ENCODE assay signal across 22 cellular contexts in genomic region chrX:10051866-10052265, GRCh38.
DNase-seq lines count a peak whose midpoint lies in the region; TF ChIP-seq lines count a peak whose summit lies in the region.
"Had no signal": no experiment of that assay in that cellular context is flagged by ENCODE, and none has a peak within 500 bp of the region (broad histone marks: within the 10 kb centered on the region; RNA-seq: fewer than 3 reads in every experiment).

No MANE protein-coding gene starts in this region.

- H3K36me3 ChIP-seq in esophagus squamous epithelium (no peaks in the 10 kb centered on the region), sigmoid colon (no peaks in the 10 kb centered on the region), adrenal gland (replicated peaks in 1 of 2) (no peaks in the 10 kb centered on the region)
- H3K36me3 ChIP-seq: lower lobe of right lung had no signal

- no peak overlapping the region for H3K9ac ChIP-seq in H9 (ENCODE audit: extremely low read depth, insufficient read length, low read length)
- H3K9ac ChIP-seq: BLaER1 treated with 17β-estradiol and CSF1 and Interleukin-3, amounts not matched to agents 10 nM and 100 nM had no signal

- H3K18ac ChIP-seq in H9 (ENCODE audit: insufficient read length, low read depth, low read length), result no peak overlapping the region

- no peak overlapping the region for H3K4me2 ChIP-seq in H9 (ENCODE audit: insufficient read depth, insufficient read length, low read length)

- H3K27ac ChIP-seq in H9 (ENCODE audit: insufficient read length, low read depth, low read length) (no peak overlapping the region), angular gyrus (ENCODE audit: low read depth, low read length) (peak overlapping the region; percentile 76), esophagus squamous epithelium (peak overlapping the region; percentile 39 to 68 (median 58)), sigmoid colon (peak overlapping the region in 3 of 4 donors; percentile 15 to 36 (median 16)), adrenal gland (peak overlapping the region in 2 of 5 donors; percentile 4 to 67)
- H3K27ac ChIP-seq: BLaER1 treated with 17β-estradiol and CSF1 and Interleukin-3, amounts not matched to agents 10 nM and 100 nM; HL-60; VCaP had no signal

- H2AK5ac ChIP-seq in H9 (ENCODE audit: insufficient read length, low read length), result no peak overlapping the region

- H3K27me3 Mint-ChIP-seq in H9 (ENCODE audit: low read depth), result no peaks in the 10 kb centered on the region
- H3K27me3 Mint-ChIP-seq: activated CD4-positive, alpha-beta T cell treated with anti-CD3 and anti-CD28 coated beads, Interleukin-2, amount 10 ng/mL, durations not matched to agents 7 days and 5 days; central memory CD8-positive, alpha-beta T cell; T-helper 17 cell had no signal

- no peak overlapping the region for H2BK5ac ChIP-seq in H9 (ENCODE audit: insufficient read length, low read length)

- peaks cover 23% of the 10 kb centered on the region for H3K4me1 ChIP-seq in H9 (ENCODE audit: insufficient read depth, low read length)
- H3K4me1 ChIP-seq in esophagus squamous epithelium, result peaks cover 23 to 82% (median 33%) of the 10 kb centered on the region in 3 donors
- H3K4me1 ChIP-seq in sigmoid colon, result peaks cover 0 to 63% (median 46%) of the 10 kb centered on the region in 4 donors
- no peaks in the 10 kb centered on the region for H3K4me1 ChIP-seq in adrenal gland (replicated peaks in 1 of 2)
- H3K4me1 ChIP-seq: Caco-2 had no signal

- peaks cover 55 to 57% of the 10 kb centered on the region in 2 experiments for H3K9me3 Mint-ChIP-seq in H9
- H3K9me3 Mint-ChIP-seq: activated CD4-positive, alpha-beta T cell treated with anti-CD3 and anti-CD28 coated beads, Interleukin-2, amount 10 ng/mL, durations not matched to agents 7 days and 5 days; central memory CD8-positive, alpha-beta T cell had no signal

- H4K91ac ChIP-seq in H9 (ENCODE audit: insufficient read length, low read depth, low read length), result no peak overlapping the region

- intact Hi-C loops in esophagus squamous epithelium (cut with DNase I) (no loop called here), sigmoid colon (cut with DNase I) (no loop called here), adrenal gland (cut with DNase I) (no loop called here)

- H3K14ac ChIP-seq in H9 (ENCODE audit: insufficient read depth, low read length), result no peak overlapping the region

- peaks cover 11 to 21% (median 11%) of the 10 kb centered on the region in 3 experiments; a peak in 6 of 7 replicates for H3K36me3 Mint-ChIP-seq in H9 (ENCODE audit: insufficient read depth in 1 of 3, low read depth in 3 of 3)

- H2BK120ac ChIP-seq in H9 (ENCODE audit: low read depth, low read length, poor library complexity, severe bottlenecking), result no peak overlapping the region

- DNase-seq in H9 (no peak), esophagus squamous epithelium (lab: John Stamatoyannopoulos, UW) (no peak), sigmoid colon (no peak), adrenal gland (no peak), NCI-H524 (lab: John Stamatoyannopoulos, UW) (no peak), NCI-H524 treated with DMSO at 0.1 percent for 48 hours (lab: John Stamatoyannopoulos, UW) (no peak)
- DNase-seq: activated CD4-positive, alpha-beta T cell treated with anti-CD3 and anti-CD28 coated beads, Interleukin-2, amount 10 ng/mL, durations not matched to agents 7 days and 5 days; activated naive CD4-positive, alpha-beta T cell treated with Interleukin-2 at 50 U/mL for 16 hours; activated T-cell treated with anti-CD3 and anti-CD28 coated beads, Interleukin-2, amount 50 U/mL, for 48 hours; anterior cingulate cortex; Caco-2; foreskin melanocyte; lower lobe of right lung; NCI-H1092; NCI-H187; T-helper 17 cell had no signal

- H2AFZ ChIP-seq in H9 (ENCODE audit: low read length), result no peak overlapping the region

- H2BK15ac ChIP-seq in H9 (ENCODE audit: low read depth, low read length), result no peak overlapping the region

- no peaks in the 10 kb centered on the region for H3K79me1 ChIP-seq in H9 (ENCODE audit: insufficient read depth, low read depth, low read length, poor library complexity, severe bottlenecking)

- no peak overlapping the region for H3K23ac ChIP-seq in H9 (ENCODE audit: insufficient read length, low read depth, low read length)

- H3K9me3 ChIP-seq in H9 (ENCODE audit: control insufficient read depth, low read depth, low read length), result no peaks in the 10 kb centered on the region
- H3K9me3 ChIP-seq in esophagus squamous epithelium, result no peaks in the 10 kb centered on the region
- H3K9me3 ChIP-seq in sigmoid colon, result no peaks in the 10 kb centered on the region
- no peaks in the 10 kb centered on the region for H3K9me3 ChIP-seq in adrenal gland (replicated peaks in 1 of 3)
- H3K9me3 ChIP-seq: Caco-2, lower lobe of right lung had no signal

- H3K23me2 ChIP-seq in H9 (ENCODE audit: insufficient read length, low read depth, low read length, poor library complexity, severe bottlenecking), result no peaks in the 10 kb centered on the region

- H4K8ac ChIP-seq in H9 (replicated peaks; ENCODE audit: insufficient read length, low read depth, low read length), result no peak overlapping the region

- TF ChIP-seq EP300 in sigmoid colon (IDR thresholded peaks at IDR 0.05), result no peak

- H3K56ac ChIP-seq in H9 (ENCODE audit: insufficient read length, low read depth, low read length), result no peak overlapping the region

- H3K4me3 Mint-ChIP-seq in H9, result no peak overlapping the region
- H3K4me3 Mint-ChIP-seq: activated CD4-positive, alpha-beta T cell treated with anti-CD3 and anti-CD28 coated beads, Interleukin-2, amount 10 ng/mL, durations not matched to agents 7 days and 5 days; central memory CD8-positive, alpha-beta T cell; neural crest cell; T-helper 17 cell had no signal

- no peak overlapping the region for H3T11ph ChIP-seq in H9 (ENCODE audit: low read length)

- H3K27me3 ChIP-seq in H9 (ENCODE audit: insufficient read depth, low read length), result no peaks in the 10 kb centered on the region
- H3K27me3 ChIP-seq in esophagus squamous epithelium, result no peaks in the 10 kb centered on the region
- H3K27me3 ChIP-seq in sigmoid colon, result no peaks in the 10 kb centered on the region
- no peaks in the 10 kb centered on the region for H3K27me3 ChIP-seq in adrenal gland
- H3K27me3 ChIP-seq: BLaER1 treated with 17β-estradiol and CSF1 and Interleukin-3, amounts not matched to agents 10 nM and 100 nM had no signal

- no peaks in the 10 kb centered on the region for H4K20me1 ChIP-seq in H9 (ENCODE audit: control insufficient read depth, insufficient read depth, insufficient read length)

- TF ChIP-seq CTCF in H9 (conservative IDR thresholded peaks at IDR 0.05), result no peak
- TF ChIP-seq CTCF in esophagus squamous epithelium (IDR thresholded peaks at IDR 0.05), result no peak
- no peak for TF ChIP-seq CTCF in sigmoid colon (IDR thresholded peaks at IDR 0.05)
- TF ChIP-seq CTCF in adrenal gland (IDR thresholded peaks at IDR 0.05), result no peak

- no peaks in the 10 kb centered on the region; the same call in 1 of the 2 replicates for H3K79me2 ChIP-seq in H9 (ENCODE audit: insufficient read depth, low read length)

- no peak overlapping the region for H2BK12ac ChIP-seq in H9 (ENCODE audit: insufficient read length, low read depth, low read length)

- peak overlapping the region in 2 of 3 experiments; percentile 28 to 39; a peak in 1 of 7 replicates for H3K27ac Mint-ChIP-seq in H9
- H3K27ac Mint-ChIP-seq: activated CD4-positive, alpha-beta T cell treated with anti-CD3 and anti-CD28 coated beads, Interleukin-2, amount 10 ng/mL, durations not matched to agents 7 days and 5 days; T-helper 17 cell had no signal

- no CpG with 5 or more reads among the region's 2 CpGs for WGBS in H9 (ENCODE audit: extremely low coverage, insufficient read length, low lambda C conversion rate)
- 43 to 82% methylated on average over 1 to 2 of the region's 2 CpGs for WGBS in esophagus squamous epithelium, 2 donors
- WGBS in sigmoid colon, 2 donors, result 94 to 99% methylated on average over 2 of the region's 2 CpGs
- WGBS in adrenal gland, 4 donors, result 80 to 86% (median 83%) methylated on average over 2 of the region's 2 CpGs

- peaks cover 55 to 56% of the 10 kb centered on the region in 2 experiments for H3K4me1 Mint-ChIP-seq in H9
- H3K4me1 Mint-ChIP-seq: activated CD4-positive, alpha-beta T cell treated with anti-CD3 and anti-CD28 coated beads, Interleukin-2, amount 10 ng/mL, durations not matched to agents 7 days and 5 days had no signal

- no peak overlapping the region for H2BK20ac ChIP-seq in H9 (ENCODE audit: low read depth, low read length, poor library complexity, severe bottlenecking)

- no peak overlapping the region for H3K4me3 ChIP-seq in esophagus squamous epithelium
- no peak overlapping the region for H3K4me3 ChIP-seq in sigmoid colon
- no peak overlapping the region for H3K4me3 ChIP-seq in adrenal gland
- H3K4me3 ChIP-seq: BLaER1 treated with 17β-estradiol and CSF1 and Interleukin-3, amounts not matched to agents 10 nM and 100 nM; lower lobe of right lung had no signal

- no peak overlapping the region for H4K5ac ChIP-seq in H9 (ENCODE audit: insufficient read length, low read depth, low read length)

- no peak overlapping the region for H3K4ac ChIP-seq in H9 (ENCODE audit: low read depth, low read length)

- TF ChIP-seq POLR2A in esophagus squamous epithelium (IDR thresholded peaks at IDR 0.05), result no peak
- TF ChIP-seq POLR2A in sigmoid colon (IDR thresholded peaks at IDR 0.05), result no peak
- TF ChIP-seq POLR2A in adrenal gland (IDR thresholded peaks at IDR 0.05), result no peak
